ENCODE assay signal across 23 cellular contexts in genomic region chr13:111139874-111140561, GRCh38. TPM values are rescaled to one million over a fixed set of nuclear protein-coding genes. Genes with fewer than 3 reads are reported as not detected.
DNase-seq lines count a peak whose midpoint lies in the region; ATAC-seq, FAIRE-seq and TF ChIP-seq lines count a peak whose summit lies in the region.
"Had no signal": no experiment of that assay in that cellular context is flagged by ENCODE, and none has a peak within 500 bp of the region (broad histone marks: within the 10 kb centered on the region; RNA-seq: fewer than 3 reads in every experiment).

No MANE protein-coding gene starts in this region.

- no peaks in the 10 kb centered on the region for H3K27me3 Mint-ChIP-seq in brain

- no peaks in the 10 kb centered on the region for H3K36me3 ChIP-seq in HepG2 (replicated peaks in 1 of 2; ENCODE audit: control insufficient read depth in 1 of 2, insufficient read depth in 2 of 2, low read length in 2 of 2)
- H3K36me3 ChIP-seq in right lobe of liver = no peaks in the 10 kb centered on the region
- H3K36me3 ChIP-seq: HAP-1 had no signal

- no peak for TF ChIP-seq RAD21 in HepG2 (CRISPR knock-in tag; IDR thresholded peaks at IDR 0.05)

- POLR2A ChIA-PET in HepG2 (lab: Yijun Ruan, JAX) = no interaction called here

- BruUV-seq in HepG2 (replicated peaks; lab: Mats Ljungman, UMichigan) = no TSS peak

- H3K36me3 Mint-ChIP-seq in brain = peaks cover 36% of the 10 kb centered on the region

- CTCF ChIA-PET in HepG2 (lab: Yijun Ruan, JAX; ENCODE audit: low intra/inter-chr PET ratio, low total read pairs) = no interaction called here

- FAIRE-seq in HepG2 (lab: Jason Lieb, UNC) = no peak

- DNase-seq in HepG2 (ENCODE audit: low spot score) (no peak), right lobe of liver (no peak), NCI-H2171 treated with DMSO at 0.1 percent for 48 hours (lab: John Stamatoyannopoulos, UW) (peak; percentile 94), foreskin fibroblast (no peak), OCI-M1 (lab: John Stamatoyannopoulos, UW) (no peak)
- DNase-seq in activated T-cell treated with anti-CD3 and anti-CD28 coated beads, Interleukin-2, amount 50 U/mL, for 48 hours = no peak
- DNase-seq: ACHN; activated CD8-positive, alpha-beta T cell treated with anti-CD3 and anti-CD28 coated beads for 36 hours; activated naive CD4-positive, alpha-beta T cell treated with anti-CD3 and anti-CD28 coated beads, Interleukin-2, amount 50 U/mL, for 16 hours; activated T-cell treated with anti-CD3 and anti-CD28 coated beads, Interleukin-2, amount 50 U/mL, for 4 hours; DND-41; effector memory CD8-positive, alpha-beta T cell; MM.1S; NCI-H446 treated with DMSO at 0.1 percent for 48 hours; retina; Right ventricle myocardium superior; substantia nigra had no signal

- H3K27me3 ChIP-seq in HepG2 (ENCODE audit: control insufficient read depth in 1 of 2, insufficient read depth in 2 of 2, low read length in 2 of 2) (peaks cover 0 to 28% of the 10 kb centered on the region in 2 experiments; a peak in 1 of 5 replicates), right lobe of liver (no peaks in the 10 kb centered on the region)

- H3K9me3 ChIP-seq in HepG2 (ENCODE audit: low read length) (no peaks in the 10 kb centered on the region), right lobe of liver (no peaks in the 10 kb centered on the region)
- H3K9me3 ChIP-seq: HAP-1 had no signal

- H3K27ac Mint-ChIP-seq in brain = peak overlapping the region in 3 of 5 experiments; percentile 39 to 49 (median 48)
- H3K27ac Mint-ChIP-seq: activated CD8-positive, alpha-beta T cell treated with anti-CD3 and anti-CD28 coated beads for 36 hours; IgD-negative memory B cell had no signal

- 31% methylated on average over 9 of the region's 9 CpGs for WGBS in HepG2 (ENCODE audit: low lambda C conversion rate)
- WGBS in right lobe of liver (ENCODE audit: insufficient coverage, low coverage, low lambda C conversion rate, missing lambda C conversion rate) = 80% methylated on average over 9 of the region's 9 CpGs

- no peak for TF ChIP-seq EP300 in HepG2 (IDR thresholded peaks at IDR 0.05; ENCODE audit: low read depth in 2 of 2, low read length in 2 of 2)
- TF ChIP-seq EP300 in HepG2 (CRISPR knock-in tag; IDR thresholded peaks at IDR 0.05; ENCODE audit: borderline replicate concordance) = no peak

- intact Hi-C loops in HepG2 (cut with micrococcal nuclease; ENCODE audit: unreplicated experiment) = no loop called here
- intact Hi-C loops in right lobe of liver (cut with DNase I) = no loop called here

- no peak overlapping the region for H3K4me3 Mint-ChIP-seq in brain
- H3K4me3 Mint-ChIP-seq: activated CD8-positive, alpha-beta T cell treated with anti-CD3 and anti-CD28 coated beads for 36 hours; activated T-cell treated with anti-CD3 and anti-CD28 coated beads, Interleukin-2, amount 50 U/mL, for 4 hours; effector memory CD8-positive, alpha-beta T cell had no signal

- H3K79me2 ChIP-seq in HepG2 (ENCODE audit: insufficient read depth, low read length) = no peaks in the 10 kb centered on the region

- TF ChIP-seq CTCF in HepG2 (CRISPR knock-in tag; IDR thresholded peaks at IDR 0.05) (no peak), right lobe of liver (IDR thresholded peaks at IDR 0.05) (no peak), brain (conservative IDR thresholded peaks at IDR 0.05) (no peak), foreskin fibroblast (IDR thresholded peaks at IDR 0.05; ENCODE audit: low read depth, low read length) (no peak)

- no peaks in the 10 kb centered on the region for H4K20me1 ChIP-seq in HepG2 (ENCODE audit: insufficient read depth, low read length)

- no peak overlapping the region for H3K9ac ChIP-seq in HepG2 (ENCODE audit: insufficient read depth, low read depth, low read length)

- H3K4me1 Mint-ChIP-seq in brain = peaks cover 42% of the 10 kb centered on the region
- H3K4me1 Mint-ChIP-seq: IgD-negative memory B cell had no signal

- peak; percentile 66; the same call in 2 of the 3 replicates for ATAC-seq in HepG2
- no peak for ATAC-seq in right lobe of liver
- no peak for ATAC-seq in HG03439 (IDR thresholded peaks at IDR 0.05; ENCODE audit: unreplicated experiment)
- ATAC-seq: activated CD8-positive, alpha-beta T cell treated with anti-CD3 and anti-CD28 coated beads for 36 hours; activated T-cell treated with anti-CD3 and anti-CD28 coated beads, Interleukin-2, amount 50 U/mL, for 4 hours; effector memory CD8-positive, alpha-beta T cell; left lobe of liver had no signal

- peaks cover 0 to 2% (median 0%) of the 10 kb centered on the region in 5 experiments for H3K9me3 Mint-ChIP-seq in brain
- H3K9me3 Mint-ChIP-seq: activated CD8-positive, alpha-beta T cell treated with anti-CD3 and anti-CD28 coated beads for 36 hours; activated T-cell treated with anti-CD3 and anti-CD28 coated beads, Interleukin-2, amount 50 U/mL, for 4 hours; effector memory CD8-positive, alpha-beta T cell had no signal

- H3K27ac ChIP-seq in HepG2 (ENCODE audit: extremely low read length, insufficient read depth, low read length) (no peak overlapping the region), right lobe of liver (no peak overlapping the region)
- H3K27ac ChIP-seq: VCaP had no signal

- 0 out of 2 replicates have a peak overlapping the region, but pooled peaks have one; percentile 11 for H3K4me2 ChIP-seq in HepG2 (ENCODE audit: low read depth, low read length)

- H3K4me3 ChIP-seq in HepG2 (replicated peaks in 1 of 3; ENCODE audit: insufficient read depth in 1 of 3, low read depth in 2 of 3, low read length in 3 of 3) (no peak overlapping the region), right lobe of liver (no peak overlapping the region), foreskin fibroblast (ENCODE audit: low read depth in 1 of 2, low read length in 2 of 2) (no peak overlapping the region)
- H3K4me3 ChIP-seq: HAP-1 had no signal

- no peak overlapping the region for H2AFZ ChIP-seq in HepG2 (ENCODE audit: low read length)

- no peak for TF ChIP-seq POLR2A in HepG2 (IDR thresholded peaks at IDR 0.05; ENCODE audit: insufficient read depth in 1 of 2, low read depth in 2 of 2, low read length in 2 of 2)
- TF ChIP-seq POLR2A in right lobe of liver (IDR thresholded peaks at IDR 0.05) = no peak

- peaks cover 10% of the 10 kb centered on the region for H3K4me1 ChIP-seq in HepG2 (ENCODE audit: insufficient read depth, low read length)
- H3K4me1 ChIP-seq in right lobe of liver = no peaks in the 10 kb centered on the region
- H3K4me1 ChIP-seq: HAP-1 had no signal

- in situ Hi-C loops in HepG2 (cut with HindIII; ENCODE audit: extremely low pct_ligation_motif_present, low pct_unique_long_range_greater_than_20kb) = no loop called here

TF ChIP-seq in HepG2, 621 proteins besides CTCF, POLR2A, EP300 and RAD21 (continues in another document):
- TF ChIP-seq JUNB (CRISPR knock-in tag; IDR thresholded peaks at IDR 0.05; ENCODE audit: borderline replicate concordance) = no peak
- peak; percentile 91 for TF ChIP-seq MAFF (IDR thresholded peaks at IDR 0.05; ENCODE audit: low read depth, low read length)
- TF ChIP-seq, protein P1, sequence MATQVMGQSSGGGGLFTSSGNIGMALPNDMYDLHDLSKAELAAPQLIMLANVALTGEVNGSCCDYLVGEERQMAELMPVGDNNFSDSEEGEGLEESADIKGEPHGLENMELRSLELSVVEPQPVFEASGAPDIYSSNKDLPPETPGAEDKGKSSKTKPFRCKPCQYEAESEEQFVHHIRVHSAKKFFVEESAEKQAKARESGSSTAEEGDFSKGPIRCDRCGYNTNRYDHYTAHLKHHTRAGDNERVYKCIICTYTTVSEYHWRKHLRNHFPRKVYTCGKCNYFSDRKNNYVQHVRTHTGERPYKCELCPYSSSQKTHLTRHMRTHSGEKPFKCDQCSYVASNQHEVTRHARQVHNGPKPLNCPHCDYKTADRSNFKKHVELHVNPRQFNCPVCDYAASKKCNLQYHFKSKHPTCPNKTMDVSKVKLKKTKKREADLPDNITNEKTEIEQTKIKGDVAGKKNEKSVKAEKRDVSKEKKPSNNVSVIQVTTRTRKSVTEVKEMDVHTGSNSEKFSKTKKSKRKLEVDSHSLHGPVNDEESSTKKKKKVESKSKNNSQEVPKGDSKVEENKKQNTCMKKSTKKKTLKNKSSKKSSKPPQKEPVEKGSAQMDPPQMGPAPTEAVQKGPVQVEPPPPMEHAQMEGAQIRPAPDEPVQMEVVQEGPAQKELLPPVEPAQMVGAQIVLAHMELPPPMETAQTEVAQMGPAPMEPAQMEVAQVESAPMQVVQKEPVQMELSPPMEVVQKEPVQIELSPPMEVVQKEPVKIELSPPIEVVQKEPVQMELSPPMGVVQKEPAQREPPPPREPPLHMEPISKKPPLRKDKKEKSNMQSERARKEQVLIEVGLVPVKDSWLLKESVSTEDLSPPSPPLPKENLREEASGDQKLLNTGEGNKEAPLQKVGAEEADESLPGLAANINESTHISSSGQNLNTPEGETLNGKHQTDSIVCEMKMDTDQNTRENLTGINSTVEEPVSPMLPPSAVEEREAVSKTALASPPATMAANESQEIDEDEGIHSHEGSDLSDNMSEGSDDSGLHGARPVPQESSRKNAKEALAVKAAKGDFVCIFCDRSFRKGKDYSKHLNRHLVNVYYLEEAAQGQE (IDR thresholded peaks at IDR 0.05; ENCODE audit: borderline replicate concordance in 1 of 2, low read depth in 1 of 2, low read length in 2 of 2) = no peak

RNA-seq across cellular contexts. Expression of gene ARHGEF7, which starts 24.9 kb away (rescaled TPM):
- total RNA-seq in HepG2 (2016; rRNA removed; fragmentation: Illumina TruSeq; extraction: Trizol) = 15.7 and 16.1 TPM in 2 replicates
- total RNA-seq in HepG2 (2016; cell fraction: cytosol; rRNA removed; fragmentation: Illumina TruSeq; extraction: Trizol; ENCODE audit: low read depth) = 11.5 and 12.3 TPM in 2 replicates
- 13.7 and 16.6 TPM in 2 replicates for total RNA-seq in HepG2 (2016; cell fraction: insoluble cytoplasmic fraction; rRNA removed; fragmentation: Illumina TruSeq; extraction: Trizol)
- total RNA-seq in HepG2 (2016; cell fraction: membrane; rRNA removed; fragmentation: Illumina TruSeq; extraction: Trizol) = 9.3 and 9.6 TPM in 2 replicates
- total RNA-seq in HepG2 (2016; cell fraction: nucleus; rRNA removed; fragmentation: Illumina TruSeq; extraction: Trizol) = 45.3 and 48.2 TPM in 2 replicates
- polyA plus RNA-seq in HepG2 (2011; rRNA removed) = 22.0 and 22.3 TPM in 2 replicates
- polyA plus RNA-seq in HepG2 (2011; cell fraction: cytosol; rRNA removed) = 9.0 and 10.2 TPM in 2 replicates
- polyA plus RNA-seq in HepG2 (2011; cell fraction: nucleus; rRNA removed) = 110 and 141 TPM in 2 replicates
- 21.5 and 24.1 TPM in 2 replicates for polyA plus RNA-seq in HepG2 (2012)
- 0.69 and 0.98 TPM in 2 replicates for polyA plus RNA-seq in HepG2 (2016; cell fraction: cytosol; fragmentation: Illumina TruSeq; extraction: Trizol; ENCODE audit: low read depth)
- polyA plus RNA-seq in HepG2 (2016; cell fraction: insoluble cytoplasmic fraction; fragmentation: Illumina TruSeq; extraction: Trizol; ENCODE audit: low read depth) = 13.3 and 17.2 TPM in 2 replicates
- 2.7 and 3.1 TPM in 2 replicates for polyA plus RNA-seq in HepG2 (2016; cell fraction: membrane; fragmentation: Illumina TruSeq; extraction: Trizol; ENCODE audit: low read depth)
- 47.5 and 52.5 TPM in 2 replicates for polyA plus RNA-seq in HepG2 (2016; cell fraction: nucleus; fragmentation: Illumina TruSeq; extraction: Trizol; ENCODE audit: insufficient read depth, low read depth)
- polyA minus RNA-seq in HepG2 (2011; rRNA and poly(A)+ RNA removed; ENCODE audit: low replicate concordance) = 26.0 and 29.1 TPM in 2 replicates
- 9.2 and 12.9 TPM in 2 replicates for polyA minus RNA-seq in HepG2 (2011; cell fraction: cytosol; rRNA and poly(A)+ RNA removed)
- polyA minus RNA-seq in HepG2 (2011; cell fraction: nucleus; rRNA and poly(A)+ RNA removed) = 117 and 128 TPM in 2 replicates
- 10 to 100 TPM; 22.0 to 40.1 (median 33.8) TPM for total RNA-seq in right lobe of liver
- 68.9 TPM for polyA plus RNA-seq in brain (ENCODE audit: insufficient read depth, low read depth, low replicate concordance)
